In the genomic region with DNA sequence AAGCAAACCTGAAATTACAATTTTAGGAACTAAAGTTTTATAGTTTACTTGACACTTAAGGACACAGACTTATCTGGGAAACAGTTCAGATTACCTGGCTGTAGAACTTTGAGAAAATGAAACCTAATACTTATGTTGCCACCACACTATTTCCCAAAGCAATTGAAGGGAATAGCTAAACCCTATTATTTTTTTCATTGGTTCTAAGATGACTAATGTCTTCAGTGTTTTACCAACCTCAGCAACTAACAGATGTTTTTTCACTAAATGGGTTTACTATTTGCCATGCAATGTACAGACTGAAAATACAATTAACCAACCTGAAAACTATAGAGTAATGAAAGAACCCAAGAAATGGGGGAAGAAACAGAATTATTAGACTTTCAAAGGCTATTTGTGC, we compare ENCODE assay signal across 22 cellular contexts.
"Had no signal": no experiment of that assay in that cellular context is flagged by ENCODE, and none has a peak within 500 bp of the region (broad histone marks: within the 10 kb centered on the region; RNA-seq: fewer than 3 reads in every experiment).

No MANE protein-coding gene starts in this region.

- ATAC-seq: activated CD8-positive, alpha-beta memory T cell treated with anti-CD3 and anti-CD28 coated beads, Interleukin-2, amount 10 ng/mL, durations not matched to agents 7 days and 5 days; activated CD8-positive, alpha-beta T cell treated with anti-CD3 and anti-CD28 coated beads for 36 hours; activated naive CD8-positive, alpha-beta T cell treated with anti-CD3 and anti-CD28 coated beads, Interleukin-2, amount 50 U/mL, for 24 hours; body of pancreas; esophagus mucosa; left ventricle myocardium superior; natural killer cell treated with Interleukin-12 subunit alpha and Interleukin-12 subunit beta and Interleukin-15 and Interleukin-18, amount 100 ng/mL, for 72 hours; stimulated activated naive CD8-positive, alpha-beta T cell treated with anti-CD3 and anti-CD28 coated beads, Interleukin-15, Interleukin-2, amounts not matched to agents 100 U/mL and 50 U/mL, for 24 hours; upper lobe of right lung had no signal

- H3K4me1 ChIP-seq: body of pancreas, upper lobe of right lung had no signal

- H3K9me3 ChIP-seq: body of pancreas, upper lobe of right lung had no signal

- H3K27ac ChIP-seq: body of pancreas, upper lobe of right lung, WERI-Rb-1 had no signal

- H3K27me3 ChIP-seq: body of pancreas, upper lobe of right lung had no signal

- H3K36me3 ChIP-seq: upper lobe of right lung, WERI-Rb-1 had no signal

- H3K4me3 ChIP-seq: body of pancreas, upper lobe of right lung had no signal

- DNase-seq: activated CD4-positive, alpha-beta T cell treated with anti-CD3 and anti-CD28 coated beads, Interleukin-2, amount 10 ng/mL, durations not matched to agents 7 days and 5 days; activated CD4-positive, CD25-positive, alpha-beta regulatory T cell treated with anti-CD3 and anti-CD28 coated beads, Interleukin-2, amount 50 U/mL, for 72 hours; activated CD8-positive, alpha-beta memory T cell treated with anti-CD3 and anti-CD28 coated beads, Interleukin-2, amount 10 ng/mL, durations not matched to agents 7 days and 5 days; activated CD8-positive, alpha-beta T cell treated with anti-CD3 and anti-CD28 coated beads for 36 hours; activated gamma-delta T cell; activated naive CD4-positive, alpha-beta T cell treated with anti-CD3 and anti-CD28 coated beads, Interleukin-2, amount 50 U/mL, for 16 hours; activated naive CD8-positive, alpha-beta T cell treated with anti-CD3 and anti-CD28 coated beads, Interleukin-2, amount 50 U/mL, for 24 hours; activated T-cell treated with anti-CD3 and anti-CD28 coated beads for 4 hours; anterior cingulate cortex; body of pancreas; caudate nucleus; dermis blood vessel endothelial cell; effector CD8-positive, alpha-beta T cell; hippocampal formation; left ventricle myocardium superior; stimulated activated CD4-positive, alpha-beta T cell treated with anti-CD3 and anti-CD28 coated beads, Interleukin-4, amount 100 ng/mL, for 4 hours; stimulated activated naive CD8-positive, alpha-beta T cell treated with anti-CD3 and anti-CD28 coated beads, Interleukin-15, Interleukin-2, amounts not matched to agents 100 U/mL and 50 U/mL, for 24 hours; T-helper 1 cell; upper lobe of right lung; WERI-Rb-1 had no signal
